1 cellular context compared by ENCODE assay signal in genomic region chr2:215994901-215995300, GRCh38.
TF ChIP-seq lines count a peak whose summit lies in the region.

No MANE protein-coding gene starts in this region.

TF ChIP-seq in GM23338, 12 proteins besides CTCF, POLR2A, EP300 and RAD21 (continued from another document):
- TF ChIP-seq ETS1 (IDR thresholded peaks at IDR 0.05) (no peak), ZNF331 (CRISPR knock-in tag; IDR thresholded peaks at IDR 0.05; ENCODE audit: low read depth) (no peak), REST (IDR thresholded peaks at IDR 0.05; ENCODE audit: unreplicated experiment) (no peak), ZNF462 (CRISPR knock-in tag; IDR thresholded peaks at IDR 0.05) (no peak)
